Comparison of ENCODE assay signal across 8 cellular contexts in genomic region chr19:14206737-14207725, GRCh38. TPM values are rescaled to one million over a fixed set of nuclear protein-coding genes. Genes with fewer than 3 reads are reported as not detected.
DNase-seq lines count a peak whose midpoint lies in the region; ATAC-seq, FAIRE-seq and TF ChIP-seq lines count a peak whose summit lies in the region.
"Not testable (repeated sequence)": the region's sequence is repeated elsewhere in the genome, so short reads cannot be mapped to it uniquely, and the experiment has no call there.

No MANE protein-coding gene starts in this region.

- H3K18ac ChIP-seq in neuronal stem cell (ENCODE audit: low read length), result peak overlapping the region; percentile 92

- H3K4me1 ChIP-seq in K562 (replicated peaks in 1 of 2; ENCODE audit: control insufficient read depth in 2 of 2, insufficient read depth in 2 of 2, low read length in 2 of 2) (peaks cover 0 to 46% of the 10 kb centered on the region in 2 experiments; a peak in 2 of 5 replicates), heart right ventricle (peaks cover 0 to 26% (median 6%) of the 10 kb centered on the region in 9 donors)
- not testable (repeated sequence) for H3K4me1 ChIP-seq in neuronal stem cell (ENCODE audit: control insufficient read depth in 2 of 2, insufficient read depth in 1 of 2, low read depth in 1 of 2, low read length in 2 of 2)

- H3K27ac ChIP-seq in K562 (ENCODE audit: extremely low read depth, low read depth, low read length), result peak overlapping the region; percentile 84
- H3K27ac ChIP-seq in heart right ventricle, result peak overlapping the region; percentile 53 to 77 (median 61)
- H3K27ac ChIP-seq in neuronal stem cell (replicated peaks; ENCODE audit: low read length), result peak overlapping the region; percentile 93

- not testable (repeated sequence) for H3K9me1 ChIP-seq in K562 (ENCODE audit: control insufficient read depth, insufficient read depth, low read length)

- H4K8ac ChIP-seq in neuronal stem cell (ENCODE audit: low read depth, low read length), result not testable (repeated sequence)

- in situ Hi-C loops in K562 (cut with MboI), result not testable (repeated sequence)

- H2AFZ ChIP-seq in K562 (ENCODE audit: low read depth, low read length) (peak overlapping the region; percentile 93), neuronal stem cell (ENCODE audit: low read length) (peak overlapping the region; percentile 96)

- peak; percentile 97 for FAIRE-seq in K562 (lab: Jason Lieb, UNC)

- not testable (repeated sequence) for TF ChIP-seq RAD21 in K562 (CRISPR knock-in tag; conservative IDR thresholded peaks at IDR 0.05 in 1 of 2, IDR thresholded peaks at IDR 0.05 in 1 of 2)

- not testable (repeated sequence) for BruUV-seq in K562 (replicated peaks; lab: Mats Ljungman, UMichigan)

- not testable (repeated sequence) for H4K91ac ChIP-seq in neuronal stem cell (ENCODE audit: low read depth, low read length, poor library complexity)

- H3K79me1 ChIP-seq in neuronal stem cell (ENCODE audit: low read depth, low read length), result not testable (repeated sequence)

- not testable (repeated sequence) for H2AK5ac ChIP-seq in neuronal stem cell (ENCODE audit: low read depth, low read length)

- H3K4me3 ChIP-seq in K562, result peak overlapping the region; percentile 66
- H3K4me3 ChIP-seq in heart right ventricle, result peak overlapping the region; percentile 31 to 67 (median 58)
- H3K4me3 ChIP-seq in neuronal stem cell (ENCODE audit: low read length in 2 of 2), result peak overlapping the region; percentile 54 to 96

- peak overlapping the region; percentile 76 for H3K4me2 ChIP-seq in K562 (ENCODE audit: insufficient read depth, low read length)
- peak overlapping the region; percentile 52 for H3K4me2 ChIP-seq in neuronal stem cell (ENCODE audit: insufficient read depth, low read length, poor library complexity, severe bottlenecking)

- ATAC-seq in K562 (peak; percentile 84), heart right ventricle (peak; percentile 83 to 93 (median 92))

- not testable (repeated sequence) for H3K14ac ChIP-seq in neuronal stem cell (ENCODE audit: low read length)

- H3K36me3 ChIP-seq in K562 (ENCODE audit: control insufficient read depth, insufficient read depth, low read length); heart right ventricle; neuronal stem cell (replicated peaks in 1 of 2; ENCODE audit: control insufficient read depth in 2 of 2, insufficient read depth in 2 of 2, low read length in 2 of 2): not testable (repeated sequence)

- TF ChIP-seq POLR2A in K562 (conservative IDR thresholded peaks at IDR 0.05), result not testable (repeated sequence)

- 0% methylated on average over 50 of the region's 89 CpGs for WGBS in K562 (ENCODE audit: insufficient coverage, low coverage, missing lambda C conversion rate)
- WGBS in heart right ventricle, 2 donors, result 0 to 1% methylated on average over 67 to 86 of the region's 89 CpGs
- no CpG with 5 or more reads among the region's 89 CpGs for WGBS in neuronal stem cell (ENCODE audit: extremely low coverage in 2 of 2, insufficient read length in 2 of 2, insufficient replicate concordance in 1 of 2), 2 donors

- H2BK5ac ChIP-seq in neuronal stem cell (ENCODE audit: low read length), result peak overlapping the region; percentile 82

- intact Hi-C loops in K562 (cut with micrococcal nuclease), result not testable (repeated sequence)
- intact Hi-C loops in heart right ventricle (cut with DNase I), result loop anchor here in 3 of 10 donors (10.0 kb wide), 3 partner anchors 52 to 198 kb away; no protein-coding TSS in a partner anchor

- H3K4ac ChIP-seq in neuronal stem cell (ENCODE audit: low read length), result not testable (repeated sequence)

- not testable (repeated sequence) for TF ChIP-seq CTCF in K562 (IDR thresholded peaks at IDR 0.05 in 2 of 3, conservative IDR thresholded peaks at IDR 0.05 in 1 of 3; ENCODE audit: insufficient read depth in 2 of 3, low read depth in 1 of 3, low read length in 3 of 3); heart right ventricle (IDR thresholded peaks at IDR 0.05)

- TF ChIP-seq EP300 in K562 (IDR thresholded peaks at IDR 0.05; ENCODE audit: low read length), result not testable (repeated sequence)

- peak; percentile 78 for DNase-seq in COLO668 (lab: John Stamatoyannopoulos, UW; ENCODE audit: unreplicated experiment)
- DNase-seq in HS-27A (ENCODE audit: low read depth), result peak; percentile 36
- DNase-seq in NCI-H510A treated with DMSO at 0.1 percent for 48 hours (lab: John Stamatoyannopoulos, UW), result peak; percentile 68
- DNase-seq in activated CD4-positive, CD25-positive, alpha-beta regulatory T cell (lab: John Stamatoyannopoulos, UW), result peak; percentile 42 to 73 (median 52)
- peak; percentile 76 to 93 (median 82) for DNase-seq in K562 (ENCODE audit: extremely low read depth in 1 of 4, low spot score in 3 of 4)
- peak; percentile 93 to 95 for DNase-seq in heart right ventricle
- DNase-seq in neuronal stem cell (ENCODE audit: low spot score), result peak; percentile 97
- peak; percentile 61 to 69 for DNase-seq in stimulated activated CD8-positive, alpha-beta memory T cell treated with anti-CD3 and anti-CD28 coated beads, Interleukin-7, amount 100 ng/mL, for 4 hours (ENCODE audit: low read depth in 2 of 2)

- not testable (repeated sequence) for H3K23ac ChIP-seq in neuronal stem cell (ENCODE audit: low read depth, low read length, poor library complexity)

- H2BK15ac ChIP-seq in neuronal stem cell (ENCODE audit: low read length), result not testable (repeated sequence)

- POLR2A ChIA-PET in K562 (lab: Yijun Ruan, JAX), result not testable (repeated sequence)

- H4K20me1 ChIP-seq in K562 (replicated peaks; ENCODE audit: control insufficient read depth, insufficient read depth, low read length), result not testable (repeated sequence)

- CTCF ChIA-PET in K562 (lab: Yijun Ruan, JAX; ENCODE audit: low intra/inter-chr PET ratio), result interaction anchor here (0.7 kb wide), 1 partner anchor 110 kb away, joined by 3 read pairs; no protein-coding TSS in a partner anchor

- H3K9me3 ChIP-seq in K562 (replicated peaks; ENCODE audit: control insufficient read depth, insufficient read depth, low read depth, low read length); heart right ventricle; neuronal stem cell (replicated peaks in 1 of 2; ENCODE audit: control insufficient read depth in 2 of 2, insufficient read depth in 1 of 2, low read depth in 1 of 2, low read length in 2 of 2): not testable (repeated sequence)

- not testable (repeated sequence) for H3K27me3 ChIP-seq in K562 (ENCODE audit: control insufficient read depth in 2 of 2, insufficient read depth in 2 of 2, low read length in 2 of 2); neuronal stem cell (ENCODE audit: control insufficient read depth in 3 of 3, insufficient read depth in 3 of 3, low read depth in 1 of 3, low read length in 3 of 3)
- peaks cover 0 to 61% (median 15%) of the 10 kb centered on the region in 7 donors for H3K27me3 ChIP-seq in heart right ventricle

- not testable (repeated sequence) for H2BK120ac ChIP-seq in neuronal stem cell (ENCODE audit: low read depth, low read length)

- not testable (repeated sequence) for H2BK12ac ChIP-seq in neuronal stem cell (ENCODE audit: low read length)

- peaks cover 14% of the 10 kb centered on the region for H3K79me2 ChIP-seq in K562 (ENCODE audit: control insufficient read depth, insufficient read depth, low read length)

- peak overlapping the region; percentile 70 to 91 for H3K9ac ChIP-seq in K562 (ENCODE audit: insufficient read depth in 1 of 2, low read depth in 2 of 2, low read length in 2 of 2)
- H3K9ac ChIP-seq in neuronal stem cell (ENCODE audit: low read depth, low read length, poor library complexity), result not testable (repeated sequence)

TF ChIP-seq in K562, 482 proteins besides CTCF, POLR2A, EP300 and RAD21 (continues in another document):
- TF ChIP-seq ZNF740 (CRISPR knock-in tag; IDR thresholded peaks at IDR 0.05) (peak; percentile 95), ZNF740 (tag; IDR thresholded peaks at IDR 0.05) (peak in 1 of 2 experiments; percentile 96; a peak in 2 of 4 replicates), CTBP1 (IDR thresholded peaks at IDR 0.05; ENCODE audit: borderline replicate concordance) (peak; percentile 70)

RNA-seq across cellular contexts. Expression of gene ADGRL1, which starts 1.1 kb away (rescaled TPM):
- 52.8 and 150 TPM in 2 replicates for total RNA-seq in K562 (2011; cell fraction: chromatin; rRNA removed; ENCODE audit: low replicate concordance)
- total RNA-seq in K562 (2011; cell fraction: nucleolus; rRNA removed), result 73.8 and 77.4 TPM in 2 replicates
- total RNA-seq in K562 (2011; cell fraction: nucleoplasm; rRNA removed), result 64.1 and 80.0 TPM in 2 replicates
- total RNA-seq in K562 (2014; rRNA removed) (10.9 TPM in 2 replicates), K562 (2014; rRNA removed; fragmentation: Illumina TruSeq; extraction: Trizol) (2.8 and 3.3 TPM in 2 replicates), K562 (2015; rRNA removed; fragmentation: Illumina TruSeq; extraction: Trizol) (6.7 and 7.6 TPM in 2 replicates), K562 (2021) (33.2 and 37.0 TPM in 2 replicates), heart right ventricle (10 to 100 TPM in 9 of 10 donors, 1 to 10 TPM in 1; 9.0 to 31.9 (median 13.1) TPM)
- polyA plus RNA-seq in K562 (2011; rRNA removed) (8.6 and 14.7 TPM in 2 replicates), K562 (2014; fragmentation: Illumina TruSeq; extraction: Trizol) (10.8 and 16.6 TPM in 2 replicates), K562 (2014; fragmentation: Nextera tagmentation; extraction: Ambion mirVana) (under 1 TPM; 0.14 to 0.27 TPM), K562 (2014; rRNA removed) (12.6 and 20.3 TPM in 2 replicates), heart right ventricle (10 to 100 TPM in 1 of 2 donors, 1 to 10 TPM in 1; 5.1 to 12.5 TPM)
- polyA plus RNA-seq in K562 (2011; cell fraction: cytosol; rRNA removed), result 10.0 and 19.9 TPM in 2 replicates
- 50.7 and 75.0 TPM in 2 replicates for polyA plus RNA-seq in K562 (2011; cell fraction: nucleus; rRNA removed)
- 12.4 and 16.3 TPM in 2 replicates for polyA plus RNA-seq in K562 (2012)
- polyA minus RNA-seq in K562 (2011; rRNA and poly(A)+ RNA removed), result 9.3 and 13.3 TPM in 2 replicates
- 31.3 and 46.7 TPM in 2 replicates for polyA minus RNA-seq in K562 (2011; cell fraction: cytosol; rRNA and poly(A)+ RNA removed)
- polyA minus RNA-seq in K562 (2011; cell fraction: nucleus; rRNA and poly(A)+ RNA removed), result 17.5 and 24.1 TPM in 2 replicates
- polyA plus RNA-seq in neuronal stem cell (2013, experiment 1 of 2), result 41.4 TPM
- polyA plus RNA-seq in neuronal stem cell (2013, experiment 2 of 2), result 42.1 TPM

Comparison
In these comparisons a context has a peak if more than half of its experiments do, and no peak if none do; other contexts are left out.
1. Peak in every context shown above with its lines: DNase-seq, ATAC-seq, H3K4me3 ChIP-seq and H3K27ac ChIP-seq.
2. DNase-seq: peak in every context shown above with its lines; median percentile 97 in neuronal stem cell; 94 in heart right ventricle; 82 in K562; 78 in COLO668; 68 in NCI-H510A treated with DMSO at 0.1 percent for 48 hours; 65 in stimulated activated CD8-positive, alpha-beta memory T cell treated with anti-CD3 and anti-CD28 coated beads, Interleukin-7, amount 100 ng/mL, for 4 hours; 52 in activated CD4-positive, CD25-positive, alpha-beta regulatory T cell; 36 in HS-27A.